In the genomic region with DNA sequence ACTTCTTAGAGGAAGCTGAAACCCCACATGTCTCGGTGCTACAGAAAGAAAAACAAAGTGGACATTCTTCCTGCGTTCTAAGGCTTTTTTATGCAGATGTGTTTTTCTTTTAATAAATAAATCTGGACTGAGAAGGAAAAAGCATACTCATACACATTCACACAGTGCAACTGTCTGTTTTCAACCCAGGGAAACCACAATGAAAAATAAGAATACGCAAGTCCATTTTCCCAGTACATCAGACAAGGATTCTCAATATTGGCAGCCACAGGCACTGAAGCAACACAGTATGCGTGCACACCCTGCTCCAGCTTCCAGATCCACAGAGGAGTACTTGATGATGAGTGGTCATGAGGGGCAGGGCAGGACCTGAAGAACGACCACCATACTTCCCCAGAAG, we compare ENCODE assay signal across 13 cellular contexts.
DNase-seq lines count a peak whose midpoint lies in the region; ATAC-seq and TF ChIP-seq lines count a peak whose summit lies in the region.
"Had no signal": no experiment of that assay in that cellular context is flagged by ENCODE, and none has a peak within 500 bp of the region (broad histone marks: within the 10 kb centered on the region; RNA-seq: fewer than 3 reads in every experiment).

No MANE protein-coding gene starts in this region.

- POLR2A ChIA-PET in MCF 10A (lab: Yijun Ruan, JAX), result interaction anchor here (0.7 to 11.9 kb wide), 6 partner anchors 9 to 91 kb away, joined by 3 to 124 read pairs (median 4); no protein-coding TSS in a partner anchor

- TF ChIP-seq EP300 in upper lobe of left lung (IDR thresholded peaks at IDR 0.05), result no peak

- no peak overlapping the region for H3K9ac ChIP-seq in mammary epithelial cell (ENCODE audit: insufficient read depth, low read length)

- peaks cover 82% of the 10 kb centered on the region for H3K4me1 Mint-ChIP-seq in MCF 10A (ENCODE audit: insufficient read depth, unreplicated experiment)
- peaks cover 92% of the 10 kb centered on the region for H3K4me1 Mint-ChIP-seq in activated naive CD8-positive, alpha-beta T cell treated with anti-CD3 and anti-CD28 coated beads for 36 hours
- H3K4me1 Mint-ChIP-seq in memory B cell, result peaks cover 81% of the 10 kb centered on the region

- H3K4me2 ChIP-seq in mammary epithelial cell (ENCODE audit: insufficient read depth, low read depth, low read length), result no peak overlapping the region

- no peaks in the 10 kb centered on the region for H3K36me3 ChIP-seq in mammary epithelial cell (ENCODE audit: insufficient read depth, low read length)
- peaks cover 0 to 4% (median 0%) of the 10 kb centered on the region in 4 donors for H3K36me3 ChIP-seq in upper lobe of left lung
- H3K36me3 ChIP-seq: cardiac muscle cell had no signal

- H3K4me3 ChIP-seq in mammary epithelial cell (replicated peaks in 1 of 3; ENCODE audit: insufficient read depth in 1 of 3, low read depth in 2 of 3, low read length in 3 of 3), result no peak overlapping the region
- H3K4me3 ChIP-seq in upper lobe of left lung, result no peak overlapping the region
- H3K4me3 ChIP-seq in dorsolateral prefrontal cortex, result peak overlapping the region in 1 of 59 donors; percentile 3
- H3K4me3 ChIP-seq: BLaER1 treated with 17β-estradiol and CSF1 and Interleukin-3, amounts not matched to agents 10 nM and 100 nM; cardiac muscle cell had no signal

- H4K20me1 ChIP-seq in mammary epithelial cell (ENCODE audit: insufficient read depth, low read length), result no peaks in the 10 kb centered on the region

- H3K9me3 ChIP-seq in mammary epithelial cell (replicated peaks; ENCODE audit: insufficient read depth, low read length) (no peaks in the 10 kb centered on the region), upper lobe of left lung (no peaks in the 10 kb centered on the region)

- DNase-seq in MCF 10A (ENCODE audit: unreplicated experiment), result no peak
- DNase-seq in mammary epithelial cell, result no peak
- no peak for DNase-seq in activated naive CD8-positive, alpha-beta T cell treated with anti-CD3 and anti-CD28 coated beads for 36 hours
- DNase-seq in memory B cell (ENCODE audit: low spot score in 2 of 2), result no peak
- no peak for DNase-seq in upper lobe of left lung
- DNase-seq in stimulated activated CD4-positive, alpha-beta T cell treated with anti-CD3 and anti-CD28 coated beads, Interleukin-2, amount 100 ng/mL, for 24 hours, result no peak
- no peak for DNase-seq in dorsolateral prefrontal cortex
- DNase-seq: activated CD4-positive, alpha-beta T cell treated with anti-CD3 and anti-CD28 coated beads for 1 hour; MM.1S had no signal

- 100% methylated on average over 5 of the region's 5 CpGs for WGBS in mammary epithelial cell (ENCODE audit: low coverage, missing lambda C conversion rate)
- 51 to 58% methylated on average over 5 of the region's 5 CpGs for WGBS in upper lobe of left lung, 2 donors

- H3K36me3 Mint-ChIP-seq in MCF 10A (ENCODE audit: insufficient read depth, unreplicated experiment) (peaks cover 7% of the 10 kb centered on the region), memory B cell (peaks cover 36% of the 10 kb centered on the region)
- peaks cover 85% of the 10 kb centered on the region for H3K36me3 Mint-ChIP-seq in activated naive CD8-positive, alpha-beta T cell treated with anti-CD3 and anti-CD28 coated beads for 36 hours

- TF ChIP-seq POLR2A in upper lobe of left lung (IDR thresholded peaks at IDR 0.05), result no peak

- dilution Hi-C loops in mammary epithelial cell (cut with HindIII; ENCODE audit: low sequenced_read_pairs), result loop anchor here (5.0 kb wide), 1 partner anchor 33 kb away; no protein-coding TSS in a partner anchor

- peaks cover 90% of the 10 kb centered on the region for H3K4me1 ChIP-seq in mammary epithelial cell (ENCODE audit: insufficient read depth, low read length)
- peaks cover 90 to 98% (median 95%) of the 10 kb centered on the region in 4 donors for H3K4me1 ChIP-seq in upper lobe of left lung

- H3K27me3 ChIP-seq in mammary epithelial cell (ENCODE audit: insufficient read depth, low read length), result no peaks in the 10 kb centered on the region
- no peaks in the 10 kb centered on the region for H3K27me3 ChIP-seq in upper lobe of left lung
- no peaks in the 10 kb centered on the region for H3K27me3 ChIP-seq in dorsolateral prefrontal cortex
- H3K27me3 ChIP-seq: BLaER1 treated with 17β-estradiol and CSF1 and Interleukin-3, amounts not matched to agents 10 nM and 100 nM had no signal

- no peak overlapping the region for H2AFZ ChIP-seq in mammary epithelial cell (ENCODE audit: low read depth, low read length)

- BruUV-seq in MCF 10A (replicated peaks; lab: Mats Ljungman, UMichigan) (no TSS peak), mammary epithelial cell (replicated peaks; lab: Mats Ljungman, UMichigan) (no TSS peak)

- in situ Hi-C loops in mammary epithelial cell (cut with MboI; ENCODE audit: low sequenced_read_pairs in 2 of 2), result loop anchor here in 1 of 2 donors (25.0 kb wide), 2 partner anchors 112 to 463 kb away; no protein-coding TSS in a partner anchor

- H3K27ac ChIP-seq in mammary epithelial cell (ENCODE audit: insufficient read depth, low read depth, low read length) (no peak overlapping the region), upper lobe of left lung (peak overlapping the region; percentile 16 to 98 (median 62)), dorsolateral prefrontal cortex (peak overlapping the region in 10 of 59 donors; percentile 2 to 61 (median 22))
- H3K27ac ChIP-seq: cardiac muscle cell had no signal

- TF ChIP-seq CTCF in MCF 10A (IDR thresholded peaks at IDR 0.05; ENCODE audit: unreplicated experiment), result no peak
- TF ChIP-seq CTCF in mammary epithelial cell (conservative IDR thresholded peaks at IDR 0.05 in 1 of 2, IDR thresholded peaks at IDR 0.05 in 1 of 2; ENCODE audit: extremely low read depth in 1 of 2, insufficient read depth in 1 of 2, low read depth in 1 of 2, low read length in 2 of 2), result no peak
- no peak for TF ChIP-seq CTCF in upper lobe of left lung (IDR thresholded peaks at IDR 0.05)
- no peak for TF ChIP-seq CTCF in dorsolateral prefrontal cortex (IDR thresholded peaks at IDR 0.05 in 54 of 56, conservative IDR thresholded peaks at IDR 0.05 in 2 of 56; ENCODE audit: low read depth in 1 of 56, partially characterized antibody in 56 of 56)

- H3K27ac Mint-ChIP-seq in MCF 10A (ENCODE audit: low read depth, unreplicated experiment) (peak overlapping the region; percentile 84), memory B cell (peak overlapping the region; percentile 72)
- H3K27ac Mint-ChIP-seq in activated naive CD8-positive, alpha-beta T cell treated with anti-CD3 and anti-CD28 coated beads for 36 hours, result peak overlapping the region; percentile 99
- H3K27ac Mint-ChIP-seq: progenitor cell of endocrine pancreas had no signal

- CTCF ChIA-PET in MCF 10A (lab: Yijun Ruan, JAX), result interaction anchor here (0.6 to 0.7 kb wide), 3 partner anchors 12 to 21 kb away, joined by 3 read pairs; no protein-coding TSS in a partner anchor
- CTCF ChIA-PET in mammary epithelial cell (lab: Charles Lee; ENCODE audit: low non-redundant PET), result no interaction called here

- ATAC-seq in memory B cell (ENCODE audit: low read depth), result no peak
- peak in 1 of 2 donors; percentile 22 for ATAC-seq in upper lobe of left lung (ENCODE audit: low FRiP score in 2 of 2)
- ATAC-seq in GM21529 (IDR thresholded peaks at IDR 0.05; ENCODE audit: unreplicated experiment), result no peak

- H3K27me3 Mint-ChIP-seq in MCF 10A (ENCODE audit: insufficient read depth, unreplicated experiment) (no peaks in the 10 kb centered on the region), memory B cell (no peaks in the 10 kb centered on the region)
- H3K27me3 Mint-ChIP-seq in activated naive CD8-positive, alpha-beta T cell treated with anti-CD3 and anti-CD28 coated beads for 36 hours, result no peaks in the 10 kb centered on the region

- intact Hi-C loops in MCF 10A (cut with micrococcal nuclease) (loop anchor here (5.0 kb wide), 1 partner anchor 132 kb away; no protein-coding TSS in a partner anchor), mammary epithelial cell (cut with micrococcal nuclease) (no loop called here), dorsolateral prefrontal cortex (cut with DNase I) (loop anchor here in 1 of 2 donors (5.0 kb wide), 1 partner anchor 52 kb away; no protein-coding TSS in a partner anchor)

- H3K4me3 Mint-ChIP-seq in MCF 10A (ENCODE audit: unreplicated experiment) (no peak overlapping the region), memory B cell (peak overlapping the region; percentile 32)
- peak overlapping the region; percentile 85 for H3K4me3 Mint-ChIP-seq in activated naive CD8-positive, alpha-beta T cell treated with anti-CD3 and anti-CD28 coated beads for 36 hours

- H3K9me3 Mint-ChIP-seq in MCF 10A (ENCODE audit: unreplicated experiment) (no peaks in the 10 kb centered on the region), memory B cell (no peaks in the 10 kb centered on the region)
- H3K9me3 Mint-ChIP-seq in activated naive CD8-positive, alpha-beta T cell treated with anti-CD3 and anti-CD28 coated beads for 36 hours, result no peaks in the 10 kb centered on the region

- peaks cover 100% of the 10 kb centered on the region for H3K79me2 ChIP-seq in mammary epithelial cell (ENCODE audit: insufficient read depth, low read length)
